ENCODE assay signal across 15 cellular contexts in genomic region chr16:86995456-86995855, GRCh38.
"Had no signal": no experiment of that assay in that cellular context is flagged by ENCODE, and none has a peak within 500 bp of the region (broad histone marks: within the 10 kb centered on the region; RNA-seq: fewer than 3 reads in every experiment).

No MANE protein-coding gene starts in this region.

- H3K27ac Mint-ChIP-seq: activated CD4-positive, alpha-beta memory T cell treated with anti-CD3 and anti-CD28 coated beads, Interleukin-2, amount 10 ng/mL, durations not matched to agents 7 days and 5 days; activated CD4-positive, alpha-beta T cell treated with anti-CD3 and anti-CD28 coated beads for 36 hours; activated naive CD4-positive, alpha-beta T cell treated with anti-CD3 and anti-CD28 coated beads, Interleukin-2, amount 10 ng/mL, durations not matched to agents 7 days and 5 days; activated T-cell treated with anti-CD3 and anti-CD28 coated beads, Interleukin-2, amount 50 U/mL, for 24 hours; memory B cell; natural killer cell; stimulated activated memory B cell treated with anti-CD40 and anti-IgM and Interleukin-4, amounts not matched to agents 10 μg/mL and 1 μg/mL and 100 μg/mL, for 72 hours had no signal

- H3K9me3 Mint-ChIP-seq: activated T-cell treated with anti-CD3 and anti-CD28 coated beads, Interleukin-2, amount 50 U/mL, for 24 hours had no signal

- H3K4me1 ChIP-seq: psoas muscle, right lobe of liver, uterus had no signal

- H3K79me2 ChIP-seq: hepatocyte had no signal

- H3K36me3 ChIP-seq: cardiac muscle cell, left ventricle myocardium inferior, right lobe of liver, uterus had no signal

- H3K4me1 Mint-ChIP-seq: activated CD4-positive, alpha-beta T cell treated with anti-CD3 and anti-CD28 coated beads for 36 hours; activated naive CD4-positive, alpha-beta T cell treated with anti-CD3 and anti-CD28 coated beads, Interleukin-2, amount 10 ng/mL, durations not matched to agents 7 days and 5 days; memory B cell had no signal

- H3K9me3 ChIP-seq: psoas muscle, right lobe of liver, uterus had no signal

- H3K4me2 ChIP-seq: hepatocyte had no signal

- ATAC-seq: activated CD4-positive, alpha-beta T cell treated with anti-CD3 and anti-CD28 coated beads for 36 hours; natural killer cell; psoas muscle; right lobe of liver had no signal

- H2AFZ ChIP-seq: hepatocyte had no signal

- H3K27ac ChIP-seq: cardiac muscle cell, hepatocyte, left ventricle myocardium inferior, psoas muscle, right lobe of liver, uterus, VCaP had no signal

- H3K4me3 ChIP-seq: cardiac muscle cell, hepatocyte, left ventricle myocardium inferior, psoas muscle, right lobe of liver, uterus had no signal

- H3K4me3 Mint-ChIP-seq: activated CD4-positive, alpha-beta memory T cell treated with anti-CD3 and anti-CD28 coated beads, Interleukin-2, amount 10 ng/mL, durations not matched to agents 7 days and 5 days; activated CD4-positive, alpha-beta T cell treated with anti-CD3 and anti-CD28 coated beads for 36 hours; activated naive CD4-positive, alpha-beta T cell treated with anti-CD3 and anti-CD28 coated beads, Interleukin-2, amount 10 ng/mL, durations not matched to agents 7 days and 5 days; activated T-cell treated with anti-CD3 and anti-CD28 coated beads, Interleukin-2, amount 50 U/mL, for 24 hours; memory B cell; natural killer cell; stimulated activated memory B cell treated with anti-CD40 and anti-IgM and Interleukin-4, amounts not matched to agents 10 μg/mL and 1 μg/mL and 100 μg/mL, for 72 hours had no signal

- H3K36me3 Mint-ChIP-seq: activated naive CD4-positive, alpha-beta T cell treated with anti-CD3 and anti-CD28 coated beads, Interleukin-2, amount 10 ng/mL, durations not matched to agents 7 days and 5 days; memory B cell; natural killer cell; stimulated activated memory B cell treated with anti-CD40 and anti-IgM and Interleukin-4, amounts not matched to agents 10 μg/mL and 1 μg/mL and 100 μg/mL, for 72 hours had no signal

- H3K27me3 ChIP-seq: cardiac muscle cell, right lobe of liver had no signal

- DNase-seq: activated CD4-positive, alpha-beta memory T cell treated with anti-CD3 and anti-CD28 coated beads, Interleukin-2, amount 10 ng/mL, durations not matched to agents 7 days and 5 days; activated CD4-positive, alpha-beta T cell treated with anti-CD3 and anti-CD28 coated beads for 36 hours; activated naive CD4-positive, alpha-beta T cell treated with anti-CD3 and anti-CD28 coated beads, Interleukin-2, amount 10 ng/mL, durations not matched to agents 7 days and 5 days; activated T-cell treated with anti-CD3 and anti-CD28 coated beads, Interleukin-2, amount 50 U/mL, for 24 hours; natural killer cell; occipital lobe; psoas muscle; right lobe of liver; uterus had no signal
